10 cellular contexts compared by ENCODE assay signal in genomic region chr17:80760501-80760900, GRCh38.
DNase-seq lines count a peak whose midpoint lies in the region; ATAC-seq, FAIRE-seq and TF ChIP-seq lines count a peak whose summit lies in the region.
"Had no signal": no experiment of that assay in that cellular context is flagged by ENCODE, and none has a peak within 500 bp of the region (broad histone marks: within the 10 kb centered on the region; RNA-seq: fewer than 3 reads in every experiment).

No MANE protein-coding gene starts in this region.

- CTCF ChIA-PET in activated naive CD4-positive, alpha-beta T cell treated with anti-CD3 and anti-CD28 coated beads, Interleukin-2, amount 10 ng/mL, durations not matched to agents 7 days and 5 days (lab: Charles Lee), result interaction anchor here (1.2 to 1.3 kb wide), 2 partner anchors 21 to 23 kb away, joined by 3 to 4 read pairs; no protein-coding TSS in a partner anchor

- H3K27ac Mint-ChIP-seq in activated naive CD4-positive, alpha-beta T cell treated with anti-CD3 and anti-CD28 coated beads, Interleukin-2, amount 10 ng/mL, durations not matched to agents 7 days and 5 days, result peak overlapping the region; percentile 98

- H3K4me3 Mint-ChIP-seq in activated naive CD4-positive, alpha-beta T cell treated with anti-CD3 and anti-CD28 coated beads, Interleukin-2, amount 10 ng/mL, durations not matched to agents 7 days and 5 days, result no peak overlapping the region

- H3K4me3 ChIP-seq in bronchial epithelial cell (ENCODE audit: low read depth, low read length) (no peak overlapping the region), upper lobe of right lung (no peak overlapping the region)
- H3K4me3 ChIP-seq: BLaER1 treated with 17β-estradiol and CSF1 and Interleukin-3, amounts not matched to agents 10 nM and 100 nM; esophagus squamous epithelium had no signal

- peaks cover 48% of the 10 kb centered on the region for H3K36me3 Mint-ChIP-seq in activated naive CD4-positive, alpha-beta T cell treated with anti-CD3 and anti-CD28 coated beads, Interleukin-2, amount 10 ng/mL, durations not matched to agents 7 days and 5 days

- TF ChIP-seq CTCF in bronchial epithelial cell (IDR thresholded peaks at IDR 0.05; ENCODE audit: insufficient read depth, low read length, severe bottlenecking) (no peak), upper lobe of right lung (IDR thresholded peaks at IDR 0.05) (no peak)

- no peaks in the 10 kb centered on the region for H3K9me3 ChIP-seq in upper lobe of right lung
- H3K9me3 ChIP-seq: BLaER1 treated with 17β-estradiol and CSF1 and Interleukin-3, amounts not matched to agents 10 nM and 100 nM; esophagus squamous epithelium had no signal

- H3K27me3 ChIP-seq in bronchial epithelial cell (ENCODE audit: control insufficient read depth, insufficient read depth, low read length) (no peaks in the 10 kb centered on the region), upper lobe of right lung (no peaks in the 10 kb centered on the region)
- H3K27me3 ChIP-seq: BLaER1 treated with 17β-estradiol and CSF1 and Interleukin-3, amounts not matched to agents 10 nM and 100 nM; esophagus squamous epithelium had no signal

- intact Hi-C loops in upper lobe of right lung (cut with DNase I), result no loop called here

- H3K27me3 Mint-ChIP-seq in activated naive CD4-positive, alpha-beta T cell treated with anti-CD3 and anti-CD28 coated beads, Interleukin-2, amount 10 ng/mL, durations not matched to agents 7 days and 5 days, result no peaks in the 10 kb centered on the region

- peaks cover 21% of the 10 kb centered on the region for H3K4me1 ChIP-seq in upper lobe of right lung

- H3K4me1 Mint-ChIP-seq in activated naive CD4-positive, alpha-beta T cell treated with anti-CD3 and anti-CD28 coated beads, Interleukin-2, amount 10 ng/mL, durations not matched to agents 7 days and 5 days, result peaks cover 90% of the 10 kb centered on the region

- FAIRE-seq in bronchial epithelial cell (lab: Jason Lieb, UNC), result no peak

- H3K27ac ChIP-seq in upper lobe of right lung, result no peak overlapping the region
- H3K27ac ChIP-seq: BLaER1 treated with 17β-estradiol and CSF1 and Interleukin-3, amounts not matched to agents 10 nM and 100 nM had no signal

- DNase-seq in activated naive CD4-positive, alpha-beta T cell treated with anti-CD3 and anti-CD28 coated beads, Interleukin-2, amount 10 ng/mL, durations not matched to agents 7 days and 5 days, result no peak
- DNase-seq in activated naive CD4-positive, alpha-beta T cell (lab: John Stamatoyannopoulos, UW), result no peak
- DNase-seq in NCI-H526 treated with DMSO at 0.1 percent for 48 hours (lab: John Stamatoyannopoulos, UW) (peak; percentile 95), bronchial epithelial cell (ENCODE audit: low read depth) (peak; percentile 61), upper lobe of right lung (no peak)
- DNase-seq: esophagus squamous epithelium had no signal

- H3K9me3 Mint-ChIP-seq in activated naive CD4-positive, alpha-beta T cell treated with anti-CD3 and anti-CD28 coated beads, Interleukin-2, amount 10 ng/mL, durations not matched to agents 7 days and 5 days, result no peaks in the 10 kb centered on the region

- ATAC-seq in upper lobe of right lung, result peak; percentile 77
- ATAC-seq in HG02938 (IDR thresholded peaks at IDR 0.05; ENCODE audit: unreplicated experiment), result no peak
- ATAC-seq in GM18502 (IDR thresholded peaks at IDR 0.05; ENCODE audit: poor library complexity, unreplicated experiment), result no peak
- ATAC-seq in HG02759 (IDR thresholded peaks at IDR 0.05; ENCODE audit: unreplicated experiment), result no peak

- no peaks in the 10 kb centered on the region for H3K36me3 ChIP-seq in bronchial epithelial cell (ENCODE audit: control insufficient read depth, insufficient read depth, low read length)
- H3K36me3 ChIP-seq in upper lobe of right lung, result no peaks in the 10 kb centered on the region

Comparison
In these comparisons a context has a peak if more than half of its experiments do, and no peak if none do; other contexts are left out.
1. DNase-seq: peak in NCI-H526 treated with DMSO at 0.1 percent for 48 hours (single experiment) and bronchial epithelial cell (single experiment); none in activated naive CD4-positive, alpha-beta T cell treated with anti-CD3 and anti-CD28 coated beads, Interleukin-2, amount 10 ng/mL, durations not matched to agents 7 days and 5 days (single experiment), activated naive CD4-positive, alpha-beta T cell (0 of 4) and upper lobe of right lung (single experiment).